ENCODE assay signal across 27 cellular contexts in the genomic region with DNA sequence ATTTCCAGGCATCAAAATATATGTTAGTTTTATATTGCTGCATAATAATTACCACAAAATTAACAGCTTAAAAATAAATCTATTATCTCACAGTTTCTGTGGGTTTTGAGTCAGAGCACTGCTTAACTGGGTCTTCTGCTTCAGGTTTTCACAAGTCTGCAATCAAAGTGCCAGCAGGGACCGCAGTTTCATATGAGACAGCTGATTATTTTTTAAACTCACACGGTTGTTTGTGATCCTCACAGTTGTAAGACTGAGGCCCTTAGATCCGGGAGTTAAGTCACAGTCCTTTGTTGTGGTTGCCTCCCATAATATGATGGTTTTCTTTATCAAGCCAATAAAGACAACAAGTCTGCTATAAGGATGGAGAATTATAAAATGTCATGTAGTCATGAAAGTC.
"Had no signal": no experiment of that assay in that cellular context is flagged by ENCODE, and none has a peak within 500 bp of the region (broad histone marks: within the 10 kb centered on the region; RNA-seq: fewer than 3 reads in every experiment).

No MANE protein-coding gene starts in this region.

- DNase-seq: Kasumi-1; KG1; MV-4-11; NCI-H1048; NCI-H1105; NCI-H1417; NCI-H146; NCI-H1694 treated with DMSO at 0.1 percent for 48 hours; NCI-H1930; NCI-H2081; NCI-H2107; NCI-H2171; NCI-H226; NCI-H446; NCI-H510A; NCI-H524 treated with DMSO at 0.1 percent for 48 hours; NCI-H69; NCI-H774; NK-92 treated with Interleukin-12 subunit alpha and Interleukin-12 subunit beta, amount 100 ng/mL, for 24 hours; Right ventricle myocardium superior; RPMI8226; SIG-M5 had no signal

- H3K9me3 ChIP-seq: SJSA1 had no signal

- H3K36me3 ChIP-seq: SJSA1 had no signal

- FAIRE-seq: HTR-8/SVneo, RCC 7860 had no signal

- H3K27me3 ChIP-seq: SJSA1 had no signal

- H3K4me3 ChIP-seq: SJSA1, SK-N-MC had no signal

- H3K27ac ChIP-seq: HL-60, SJSA1, SK-N-MC had no signal

- H3K4me1 ChIP-seq: SJSA1 had no signal
